ENCODE assay signal across 8 cellular contexts in the genomic region with DNA sequence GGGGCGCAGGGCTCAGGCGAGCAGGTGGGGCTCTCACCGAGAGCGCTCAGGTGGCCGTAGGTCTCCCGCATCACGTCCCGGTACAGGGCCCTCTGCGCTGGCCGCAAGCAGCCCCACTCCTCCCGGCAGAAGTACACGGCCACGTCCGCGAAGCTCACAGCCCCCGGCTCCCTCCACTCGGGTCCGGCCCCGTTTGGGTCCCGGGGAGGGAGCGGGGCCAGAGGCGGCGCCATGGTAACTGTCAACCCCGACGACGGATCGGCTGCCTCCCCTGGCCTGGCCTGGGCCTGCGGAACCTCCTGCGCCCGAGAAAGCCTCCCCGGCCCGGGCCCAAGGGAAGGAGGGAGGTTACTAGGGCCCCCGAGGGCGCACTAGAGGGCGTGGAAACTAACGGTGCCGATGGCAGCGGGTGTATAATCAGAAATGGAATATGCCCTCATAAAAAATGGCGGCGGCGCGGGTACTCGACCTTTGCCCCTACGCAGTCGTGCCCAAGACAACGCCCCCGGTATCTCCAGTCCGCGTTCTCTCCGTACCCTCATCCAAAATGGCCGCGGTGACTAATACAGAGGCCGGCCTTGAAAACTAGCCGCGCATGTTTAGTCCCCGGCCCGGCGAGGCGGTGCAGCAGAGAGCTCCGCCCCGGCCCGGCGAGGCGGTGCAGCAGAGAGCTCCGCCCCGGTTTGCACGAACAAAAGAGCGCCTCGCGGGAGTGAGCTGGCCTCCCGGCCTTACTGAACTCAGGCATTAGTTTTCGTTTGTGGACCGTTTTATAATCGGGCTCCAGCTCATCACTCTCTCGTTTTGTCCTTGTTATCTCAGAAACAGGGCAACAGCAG. TPM values are rescaled to one million over a fixed set of nuclear protein-coding genes. Genes with fewer than 3 reads are reported as not detected.
DNase-seq lines count a peak whose midpoint lies in the region; ATAC-seq and TF ChIP-seq lines count a peak whose summit lies in the region.

Gene ZNF764, minus strand, starts transcription at position 425 of the 839 bp plus-strand sequence. Its CDS starts 192 bp downstream, at position 233.

- BruUV-seq in PC-3 (replicated peaks; lab: Mats Ljungman, UMichigan): TSS peak; percentile 44

- peak within 1 kb of the TSS; percentile 85 for H3K4me2 ChIP-seq in PC-3 (ENCODE audit: low read length)

- TF ChIP-seq RAD21 in Ishikawa (IDR thresholded peaks at IDR 0.05; ENCODE audit: low read depth): no peak; the same call in 1 of the 2 replicates

- no peak for TF ChIP-seq EP300 in Ishikawa (IDR thresholded peaks at IDR 0.05; ENCODE audit: borderline replicate concordance)

- intact Hi-C loops in PC-3 (cut with micrococcal nuclease): loop anchor here (1.0 kb wide), 2 partner anchors 23 to 27 kb away; partner anchors contain the start of gene ZNF785

- ATAC-seq in GM21529 (IDR thresholded peaks at IDR 0.05; ENCODE audit: unreplicated experiment) (peak; percentile 88), PC-3 (peak; percentile 95)

- H3K79me2 ChIP-seq in PC-3 (ENCODE audit: low read length): peaks cover 29% of the 10 kb centered on the region

- H3K4me1 ChIP-seq in PC-3 (ENCODE audit: insufficient read depth, low read length): peaks cover 3% of the 10 kb centered on the region; the same call in 1 of the 2 replicates

- H3F3A ChIP-seq in PC-3 (ENCODE audit: low read length, unreplicated experiment): no peaks in the 10 kb centered on the region

- H3K9me2 ChIP-seq in PC-3 (replicated peaks; ENCODE audit: low read length): no peaks in the 10 kb centered on the region

- H3K4me3 ChIP-seq in PC-3 (ENCODE audit: low read length): peak within 1 kb of the TSS; percentile 92

- peak within 1 kb of the TSS; percentile 90 for H2AFZ ChIP-seq in PC-3 (ENCODE audit: low read length)

- TF ChIP-seq CTCF in PC-3 (conservative IDR thresholded peaks at IDR 0.05; ENCODE audit: low read depth, low read length): no peak

- peak within 1 kb of the TSS; percentile 95 for H3K9ac ChIP-seq in PC-3 (ENCODE audit: low read length)

- H3K27ac ChIP-seq in PC-3 (ENCODE audit: low read length) (peak within 1 kb of the TSS; percentile 78), epithelial cell of prostate (peak within 1 kb of the TSS; percentile 59)

- no peaks in the 10 kb centered on the region for H3K9me3 ChIP-seq in PC-3 (ENCODE audit: low read length)

- DNase-seq in DMS153 treated with DMSO at 0.1 percent for 48 hours (lab: John Stamatoyannopoulos, UW; ENCODE audit: unreplicated experiment) (peak; percentile 90), PC-3 (peak; percentile 96), activated T-cell treated with anti-CD3 and anti-CD28 coated beads for 48 hours (ENCODE audit: low read depth) (peak; percentile 97), epithelial cell of prostate (ENCODE audit: low read depth, low spot score) (peak; percentile 85), mucosa of gallbladder (ENCODE audit: low spot score) (peak; percentile 99)
- DNase-seq in stimulated activated CD8-positive, alpha-beta memory T cell treated with anti-CD3 and anti-CD28 coated beads, Interleukin-4, amount 100 ng/mL, for 4 hours (ENCODE audit: low read depth in 2 of 2, low spot score in 1 of 2): peak; percentile 93 to 95

- no peaks in the 10 kb centered on the region for H4K20me1 ChIP-seq in PC-3 (ENCODE audit: low read length)

- no peaks in the 10 kb centered on the region for H3K27me3 ChIP-seq in PC-3 (ENCODE audit: low read length)

- CTCF ChIA-PET in PC-3 (lab: Charles Lee): interaction anchor here (0.7 to 1.4 kb wide), 4 partner anchors 19 to 128 kb away, joined by 3 to 6 read pairs (median 4); partner anchors contain the start of gene DCTPP1

- POLR2A ChIA-PET in PC-3 (lab: Charles Lee; ENCODE audit: unreplicated experiment): interaction anchor here (0.5 to 1.4 kb wide), 10 partner anchors 9 to 1695 kb away, joined by 3 to 8 read pairs (median 4); partner anchors contain the start of genes CORO1A, SH2B1 and ZNF689

- no peaks in the 10 kb centered on the region for H3K36me3 ChIP-seq in PC-3 (ENCODE audit: low read depth, low read length)

TF ChIP-seq in Ishikawa, 13 proteins besides CTCF, POLR2A, EP300 and RAD21:
- TF ChIP-seq EGR1 (IDR thresholded peaks at IDR 0.05): peak; percentile 97
- TF ChIP-seq USF1 (IDR thresholded peaks at IDR 0.05): no peak
- TF ChIP-seq CREB1 (IDR thresholded peaks at IDR 0.05; ENCODE audit: low read depth): no peak
- 0 out of 2 replicates have a peak, but pooled peaks have one; percentile 6 for TF ChIP-seq NFIC (IDR thresholded peaks at IDR 0.05)
- TF ChIP-seq TAF1 (IDR thresholded peaks at IDR 0.05; ENCODE audit: low read depth): no peak; the same call in none of the 2 replicates
- TF ChIP-seq MAX (IDR thresholded peaks at IDR 0.05): peak; percentile 58
- no peak for TF ChIP-seq TEAD4 (IDR thresholded peaks at IDR 0.05)
- peak; percentile 29 for TF ChIP-seq TCF12 (IDR thresholded peaks at IDR 0.05; ENCODE audit: low read depth)
- TF ChIP-seq REST (IDR thresholded peaks at IDR 0.05; ENCODE audit: low read depth): no peak
- TF ChIP-seq YY1 (IDR thresholded peaks at IDR 0.05; ENCODE audit: low read depth): peak; percentile 99
- TF ChIP-seq CEBPB (IDR thresholded peaks at IDR 0.05): no peak
- TF ChIP-seq ZBTB7A (IDR thresholded peaks at IDR 0.05; ENCODE audit: low read depth): 0 out of 2 replicates have a peak, but pooled peaks have one; percentile 70
- no peak; the same call in 1 of the 2 replicates for TF ChIP-seq FOXM1 (IDR thresholded peaks at IDR 0.05; ENCODE audit: borderline replicate concordance, low read depth)

RNA-seq across cellular contexts. Expression of gene ZNF764, which starts in this region (rescaled TPM):
- total RNA-seq in PC-3 (2014; rRNA removed): 8.1 and 12.8 TPM in 2 replicates
- total RNA-seq in mucosa of gallbladder: 12.1 TPM

Comparison
In these comparisons a context has a peak if more than half of its experiments do, and no peak if none do; other contexts are left out.
1. Peak in every context shown above with its lines: DNase-seq, ATAC-seq, H3K4me3 ChIP-seq and H3K27ac ChIP-seq.